In the genomic region with DNA sequence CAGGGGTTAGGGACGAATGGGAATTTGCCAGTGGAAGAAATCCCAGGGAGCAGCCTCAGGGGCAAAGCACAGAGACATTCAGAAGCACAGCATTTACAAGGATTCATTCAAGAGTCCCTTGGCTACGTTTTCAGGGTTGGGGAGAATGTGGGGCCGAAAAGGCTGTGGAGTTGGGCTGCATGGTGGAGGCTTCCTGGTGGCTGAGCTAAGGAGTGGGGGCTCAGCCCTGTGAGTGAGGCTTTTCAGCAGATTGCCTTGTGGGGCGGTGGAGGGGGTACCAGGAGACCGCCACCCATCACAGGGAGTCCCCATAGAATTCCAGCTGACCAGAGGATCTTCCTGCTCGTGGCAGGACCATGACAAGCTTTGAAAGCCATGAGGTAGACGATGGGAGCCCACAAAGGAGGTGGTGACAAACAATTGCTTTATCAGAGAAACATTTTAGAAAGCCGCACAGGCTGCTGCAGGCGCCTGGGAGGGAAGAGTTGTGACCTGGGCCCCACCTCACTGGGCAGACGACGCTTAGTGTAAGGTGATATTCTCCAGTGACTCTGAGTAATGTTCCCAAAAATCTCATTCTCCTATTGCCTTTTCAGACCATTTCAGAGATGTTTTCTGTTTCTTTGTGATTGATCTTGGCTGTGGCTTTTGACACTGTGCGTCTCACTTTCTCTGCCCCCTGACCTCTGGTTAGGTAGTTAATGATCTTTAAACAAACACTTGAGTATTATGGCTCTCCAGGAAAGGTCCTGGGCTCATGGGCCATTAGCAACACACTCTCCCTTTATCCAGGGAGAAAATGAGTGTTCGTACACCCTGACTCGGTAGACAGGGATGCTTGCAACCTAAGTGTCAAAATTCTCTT, we compare ENCODE assay signal across 19 cellular contexts.
A peak's percentile ranks its signal among the peaks of the same experiment; 100 is the strongest.
DNase-seq lines count a peak whose midpoint lies in the region; ATAC-seq, FAIRE-seq and TF ChIP-seq lines count a peak whose summit lies in the region.
"Had no signal": no experiment of that assay in that cellular context is flagged by ENCODE, and none has a peak within 500 bp of the region (broad histone marks: within the 10 kb centered on the region; RNA-seq: fewer than 3 reads in every experiment).

No MANE protein-coding gene starts in this region.

- H3K9me3 ChIP-seq in kidney (ENCODE audit: control insufficient read depth in 1 of 2, low read length in 2 of 2), result no peaks in the 10 kb centered on the region
- H3K9me3 ChIP-seq in gastrocnemius medialis, result no peaks in the 10 kb centered on the region
- H3K9me3 ChIP-seq in small intestine (ENCODE audit: control insufficient read depth, low read depth), result no peaks in the 10 kb centered on the region
- H3K9me3 ChIP-seq: lower lobe of right lung, stomach, uterus had no signal

- in situ Hi-C loops in gastrocnemius medialis (cut with MboI; ENCODE audit: low sequenced_read_pairs in 4 of 4), result no loop called here

- 81 to 90% (median 86%) methylated on average over 14 of the region's 14 CpGs for WGBS in small intestine, 3 donors

- no peak overlapping the region for H3K9ac ChIP-seq in kidney (ENCODE audit: low read length in 2 of 2)

- TF ChIP-seq CTCF in kidney (IDR thresholded peaks at IDR 0.05; ENCODE audit: borderline replicate concordance, extremely low read depth, insufficient read depth) (no peak), gastrocnemius medialis (IDR thresholded peaks at IDR 0.05 in 4 of 5, conservative IDR thresholded peaks at IDR 0.05 in 1 of 5) (no peak)

- ATAC-seq in gastrocnemius medialis (peak; percentile 57 to 77), HG02763 (IDR thresholded peaks at IDR 0.05; ENCODE audit: unreplicated experiment) (no peak)
- ATAC-seq: activated T-helper 17 cell treated with anti-CD3 and anti-CD28 coated beads, Interleukin-2, amount 50 U/mL, for 72 hours; lower lobe of right lung had no signal

- TF ChIP-seq POLR2A in gastrocnemius medialis (IDR thresholded peaks at IDR 0.05), result no peak

- H3K27ac ChIP-seq in kidney (ENCODE audit: low read depth in 2 of 2, low read length in 2 of 2) (no peak overlapping the region), gastrocnemius medialis (peak overlapping the region in 3 of 4 donors; percentile 47 to 65 (median 58)), small intestine (ENCODE audit: low read depth in 1 of 2, low read length in 1 of 2) (no peak overlapping the region)
- H3K27ac ChIP-seq: lower lobe of right lung, stomach, uterus had no signal

- FAIRE-seq in kidney (lab: Jason Lieb, UNC) (no peak), small intestine (lab: Jason Lieb, UNC) (no peak)
- FAIRE-seq: bronchial epithelial cell had no signal

- H3K27me3 ChIP-seq in gastrocnemius medialis (no peaks in the 10 kb centered on the region), small intestine (ENCODE audit: control insufficient read depth in 2 of 2, insufficient read depth in 2 of 2, low read length in 2 of 2) (no peaks in the 10 kb centered on the region)
- H3K27me3 ChIP-seq: stomach, uterus had no signal

- H3K4me1 ChIP-seq in kidney (ENCODE audit: control insufficient read depth in 1 of 2, insufficient read depth in 1 of 2, low read depth in 1 of 2, low read length in 2 of 2), result peaks cover 0 to 3% of the 10 kb centered on the region in 2 donors
- H3K4me1 ChIP-seq in gastrocnemius medialis, result peaks cover 18 to 23% of the 10 kb centered on the region in 2 donors
- peaks cover 0 to 6% of the 10 kb centered on the region in 2 donors for H3K4me1 ChIP-seq in small intestine (ENCODE audit: control insufficient read depth in 2 of 2, insufficient read depth in 1 of 2, low read depth in 1 of 2, low read length in 1 of 2)
- H3K4me1 ChIP-seq: uterus had no signal

- intact Hi-C loops in kidney (cut with DNase I) (no loop called here), gastrocnemius medialis (cut with DNase I; ENCODE audit: low total_unique reads) (no loop called here)

- H3K4me3 ChIP-seq in kidney (ENCODE audit: low read length in 2 of 2) (no peak overlapping the region), gastrocnemius medialis (no peak overlapping the region), small intestine (ENCODE audit: low read depth in 1 of 2, low read length in 2 of 2) (no peak overlapping the region)
- H3K4me3 ChIP-seq: lower lobe of right lung, stomach, uterus had no signal

- H3K36me3 ChIP-seq in kidney (ENCODE audit: control insufficient read depth in 1 of 2, insufficient read depth in 2 of 2, low read length in 2 of 2), result peaks cover 0 to 7% of the 10 kb centered on the region in 2 donors
- H3K36me3 ChIP-seq in gastrocnemius medialis, result peaks cover 0 to 9% of the 10 kb centered on the region in 2 donors
- no peaks in the 10 kb centered on the region for H3K36me3 ChIP-seq in small intestine (ENCODE audit: control insufficient read depth in 2 of 2, insufficient read depth in 2 of 2, low read length in 2 of 2)
- H3K36me3 ChIP-seq: uterus had no signal

- DNase-seq in NCI-H510A treated with DMSO at 0.1 percent for 48 hours (lab: John Stamatoyannopoulos, UW) (peak; percentile 64), NCI-H510A (lab: John Stamatoyannopoulos, UW) (no peak), NCI-H146 treated with DMSO at 0.1 percent for 48 hours (lab: John Stamatoyannopoulos, UW; ENCODE audit: unreplicated experiment) (peak; percentile 20), kidney (peak; percentile 45), gastrocnemius medialis (peak in 1 of 2 donors; percentile 26), small intestine (no peak), dedifferentiated amniotic fluid mesenchymal stem cell (ENCODE audit: extremely low spot score) (no peak)
- DNase-seq: activated B cell treated with CpG ODN at 0.5 μM for 24 hours; effector CD8-positive, alpha-beta T cell; EL; lower lobe of right lung; naive B cell; NCI-H226; SHP77 treated with DMSO at 0.1 percent for 48 hours; stomach; uterus had no signal

Comparison
In these comparisons a context has a peak if more than half of its experiments do, and no peak if none do; other contexts are left out.
1. DNase-seq: peak in NCI-H510A treated with DMSO at 0.1 percent for 48 hours (single experiment), NCI-H146 treated with DMSO at 0.1 percent for 48 hours (single experiment) and kidney (single experiment); none in NCI-H510A (single experiment), small intestine (single experiment) and dedifferentiated amniotic fluid mesenchymal stem cell (single experiment).
2. H3K27ac ChIP-seq: peak in gastrocnemius medialis (3 of 4); none in kidney (0 of 2) and small intestine (0 of 2).